8 cellular contexts compared by ENCODE assay signal in the genomic region with DNA sequence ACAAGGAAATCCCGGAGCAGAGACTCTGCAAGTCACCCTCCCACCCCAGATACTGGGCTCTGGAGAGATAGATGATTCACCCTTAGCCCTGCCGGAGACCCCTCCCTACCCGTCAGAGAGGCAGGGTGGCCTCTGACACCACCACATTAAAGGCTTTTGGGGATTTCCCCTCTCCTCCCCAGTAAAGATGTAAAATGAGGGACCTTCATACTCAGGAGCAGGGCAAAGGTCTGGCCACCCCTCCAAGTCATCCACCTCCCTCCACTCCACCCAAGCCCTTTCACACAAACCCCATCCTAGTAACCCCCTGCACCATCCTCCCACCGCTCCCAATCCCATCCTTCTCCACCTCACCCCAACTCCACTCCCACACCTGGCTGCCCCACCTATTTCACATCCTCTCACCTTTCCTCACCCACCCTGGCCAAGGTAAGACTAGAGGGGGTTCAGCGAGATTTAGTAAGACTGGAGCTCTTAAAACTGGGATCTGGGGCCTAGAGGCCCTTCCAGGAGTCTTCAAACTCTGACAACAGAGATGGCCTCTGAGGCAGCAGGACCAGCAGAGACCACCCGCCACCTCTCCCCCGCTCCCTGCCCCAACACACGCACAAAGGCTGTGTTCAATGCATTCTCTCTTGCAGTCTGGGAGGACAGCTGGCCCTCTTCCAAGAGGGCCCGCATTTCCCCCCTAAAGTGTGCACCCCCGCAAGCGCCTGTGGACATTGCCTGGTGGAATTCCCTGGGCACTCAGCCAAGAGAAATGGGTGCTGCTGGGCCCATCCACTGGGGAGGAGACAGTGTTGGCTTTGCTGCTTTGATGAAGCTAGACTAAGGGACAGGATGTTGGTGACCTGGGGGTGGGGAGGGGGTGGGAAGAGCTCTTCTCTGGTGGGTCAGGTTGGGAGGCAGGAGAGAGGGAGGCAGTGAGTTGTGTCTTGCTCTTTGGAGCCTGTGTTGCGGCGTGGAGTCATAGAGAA.
DNase-seq lines count a peak whose midpoint lies in the region; ATAC-seq and TF ChIP-seq lines count a peak whose summit lies in the region.

No MANE protein-coding gene starts in this region.

- no peaks in the 10 kb centered on the region for H3K36me3 ChIP-seq in HUES6 (ENCODE audit: control insufficient read depth, insufficient read depth, low read length)

- ATAC-seq in GM21786 (IDR thresholded peaks at IDR 0.05; ENCODE audit: unreplicated experiment) = no peak

- H3K4me3 ChIP-seq in HUES6 (ENCODE audit: low read depth, low read length) (peak overlapping the region; percentile 84), epithelial cell of esophagus (ENCODE audit: low read length) (no peak overlapping the region)

- peaks cover 41% of the 10 kb centered on the region for H3K27me3 ChIP-seq in HUES6 (ENCODE audit: control insufficient read depth, insufficient read depth, low read length)

- peaks cover 6% of the 10 kb centered on the region; the same call in 1 of the 2 replicates for H3K9me3 ChIP-seq in HUES6 (ENCODE audit: control insufficient read depth, insufficient read depth, low read depth, low read length)

- DNase-seq in activated CD4-positive, alpha-beta T cell treated with anti-CD3 and anti-CD28 coated beads, Interleukin-2, amount 50 U/mL, for 4 hours = peak; percentile 59 to 60
- DNase-seq in epithelial cell of esophagus (ENCODE audit: low read depth) (peak; percentile 21), cerebellar cortex (ENCODE audit: low spot score) (no peak), HuH-7 (ENCODE audit: low spot score) (no peak), CD1c-positive myeloid dendritic cell (ENCODE audit: extremely low spot score) (no peak)
- DNase-seq in stimulated activated CD4-positive, alpha-beta T cell treated with anti-CD3 and anti-CD28 coated beads, Interleukin-12 subunit alpha, Interleukin-12 subunit beta, amount 100 ng/mL, for 24 hours (ENCODE audit: low read depth in 2 of 2) = peak; percentile 29 to 51

- H3K27ac ChIP-seq in HUES6 (ENCODE audit: low read depth, low read length) = no peak overlapping the region

- no peak overlapping the region for H3K9ac ChIP-seq in HUES6 (ENCODE audit: low read length)

- no peak for TF ChIP-seq CTCF in epithelial cell of esophagus (IDR thresholded peaks at IDR 0.05; ENCODE audit: insufficient read depth, low read depth, low read length, missing control alignments)

- H3K4me1 ChIP-seq in HUES6 (ENCODE audit: control insufficient read depth, insufficient read depth, low read length) = peaks cover 4% of the 10 kb centered on the region; the same call in 1 of the 2 replicates

Comparison
In these comparisons a context has a peak if more than half of its experiments do, and no peak if none do; other contexts are left out.
1. DNase-seq: peak in activated CD4-positive, alpha-beta T cell treated with anti-CD3 and anti-CD28 coated beads, Interleukin-2, amount 50 U/mL, for 4 hours (2 of 2), epithelial cell of esophagus (single experiment) and stimulated activated CD4-positive, alpha-beta T cell treated with anti-CD3 and anti-CD28 coated beads, Interleukin-12 subunit alpha, Interleukin-12 subunit beta, amount 100 ng/mL, for 24 hours (2 of 2); none in cerebellar cortex (single experiment), HuH-7 (single experiment) and CD1c-positive myeloid dendritic cell (single experiment).